In genomic region chr9:4574657-4575243, GRCh38 we compare ENCODE assay signal across 12 cellular contexts.
A peak's percentile ranks its signal among the peaks of the same experiment; 100 is the strongest.
DNase-seq lines count a peak whose midpoint lies in the region; ATAC-seq and TF ChIP-seq lines count a peak whose summit lies in the region.
"Had no signal": no experiment of that assay in that cellular context is flagged by ENCODE, and none has a peak within 500 bp of the region (broad histone marks: within the 10 kb centered on the region; RNA-seq: fewer than 3 reads in every experiment).

No MANE protein-coding gene starts in this region.

- H3K9ac ChIP-seq in colonic mucosa (ENCODE audit: low read depth in 2 of 2, low read length in 2 of 2), result no peak overlapping the region

- peak; percentile 70 for ATAC-seq in GM19025 (IDR thresholded peaks at IDR 0.05; ENCODE audit: low read depth, unreplicated experiment)
- ATAC-seq in HG02938 (IDR thresholded peaks at IDR 0.05; ENCODE audit: unreplicated experiment), result peak; percentile 73
- ATAC-seq in HG03469 (IDR thresholded peaks at IDR 0.05; ENCODE audit: unreplicated experiment), result no peak
- ATAC-seq in GM19328 (IDR thresholded peaks at IDR 0.05; ENCODE audit: unreplicated experiment), result no peak
- ATAC-seq: CD8-positive, alpha-beta T cell; sciatic nerve had no signal

- H3K27ac ChIP-seq in angular gyrus (ENCODE audit: low read depth, low read length), result peak overlapping the region; percentile 50
- no peak overlapping the region for H3K27ac ChIP-seq in colonic mucosa

- in situ Hi-C loops in GM13977 (cut with MboI; ENCODE audit: low pct_unique_long_range_greater_than_20kb, low sequenced_read_pairs, unreplicated experiment), result no loop called here

- H3K9me3 ChIP-seq in colonic mucosa, result no peaks in the 10 kb centered on the region

- H3K4me1 ChIP-seq in colonic mucosa, result no peaks in the 10 kb centered on the region

- TF ChIP-seq CTCF in GM13977 (IDR thresholded peaks at IDR 0.05; ENCODE audit: extremely low read depth, insufficient read depth, missing control alignments), result no peak
- TF ChIP-seq CTCF in colonic mucosa (IDR thresholded peaks at IDR 0.05), result no peak

- H3K27me3 ChIP-seq in colonic mucosa, result no peaks in the 10 kb centered on the region

- no peaks in the 10 kb centered on the region for H3K36me3 ChIP-seq in colonic mucosa

- intact Hi-C loops in colonic mucosa (cut with DNase I), result no loop called here

- DNase-seq in GM13977 (ENCODE audit: low spot score), result peak; percentile 39
- no peak for DNase-seq in colonic mucosa
- DNase-seq in RKO (ENCODE audit: low spot score), result no peak
- DNase-seq: activated CD8-positive, alpha-beta memory T cell treated with anti-CD3 and anti-CD28 coated beads, Interleukin-2, amount 50 U/mL, for 4 hours; CD8-positive, alpha-beta T cell; effector CD8-positive, alpha-beta T cell had no signal

- H3K4me3 ChIP-seq in colonic mucosa, result no peak overlapping the region

Comparison
In these comparisons a context has a peak if more than half of its experiments do, and no peak if none do; other contexts are left out.
1. ATAC-seq: peak in GM19025 (single experiment) and HG02938 (single experiment); none in HG03469 (single experiment) and GM19328 (single experiment).